ENCODE assay signal across 8 cellular contexts in genomic region chr10:7788640-7789335, GRCh38. TPM values are rescaled to one million over a fixed set of nuclear protein-coding genes. Genes with fewer than 3 reads are reported as not detected.
A peak's percentile ranks its signal among the peaks of the same experiment; 100 is the strongest.
DNase-seq lines count a peak whose midpoint lies in the region; ATAC-seq and TF ChIP-seq lines count a peak whose summit lies in the region.

No MANE protein-coding gene starts in this region.

- H3K4me1 Mint-ChIP-seq in CD8-positive, alpha-beta memory T cell = peaks cover 64 to 70% (median 70%) of the 10 kb centered on the region in 3 donors

- H3K9me3 ChIP-seq in CD8-positive, alpha-beta memory T cell (ENCODE audit: low read length) = no peaks in the 10 kb centered on the region
- H3K9me3 ChIP-seq in adrenal gland (replicated peaks in 1 of 3) (no peaks in the 10 kb centered on the region), thymus (ENCODE audit: control insufficient read depth) (no peaks in the 10 kb centered on the region)

- no peaks in the 10 kb centered on the region for H3K27me3 Mint-ChIP-seq in CD8-positive, alpha-beta memory T cell

- no peaks in the 10 kb centered on the region for H3K27me3 ChIP-seq in CD8-positive, alpha-beta memory T cell (ENCODE audit: insufficient read depth, low read length, poor library complexity, severe bottlenecking)
- no peaks in the 10 kb centered on the region for H3K27me3 ChIP-seq in adrenal gland
- no peaks in the 10 kb centered on the region for H3K27me3 ChIP-seq in thymus (ENCODE audit: control insufficient read depth, insufficient read depth)

- peak in 2 of 5 donors; percentile 16 to 48 for DNase-seq in CD8-positive, alpha-beta memory T cell
- DNase-seq in adrenal gland (peak in 5 of 7 donors; percentile 17 to 74 (median 31)), iris pigment epithelial cell (ENCODE audit: low read depth) (peak; percentile 40), OCI-M1 (lab: John Stamatoyannopoulos, UW) (no peak), NK-92 (lab: John Stamatoyannopoulos, UW; ENCODE audit: unreplicated experiment) (no peak)

- ATAC-seq in GM19328 (IDR thresholded peaks at IDR 0.05; ENCODE audit: unreplicated experiment) = peak; percentile 17
- peak; percentile 10 for ATAC-seq in HG03378 (IDR thresholded peaks at IDR 0.05; ENCODE audit: unreplicated experiment)

- intact Hi-C loops in adrenal gland (cut with DNase I) = no loop called here

- H3K4me3 ChIP-seq in CD8-positive, alpha-beta memory T cell (ENCODE audit: low read length) = peak overlapping the region; percentile 86
- H3K4me3 ChIP-seq in adrenal gland (peak overlapping the region in 3 of 4 donors; percentile 46 to 100 (median 86)), thymus (ENCODE audit: low read length) (peak overlapping the region; percentile 77)

- peaks cover 47% of the 10 kb centered on the region for H3K4me1 ChIP-seq in CD8-positive, alpha-beta memory T cell (ENCODE audit: insufficient read depth, low read length)
- H3K4me1 ChIP-seq in adrenal gland (replicated peaks in 1 of 2) = peaks cover 37 to 65% of the 10 kb centered on the region in 2 donors
- peaks cover 10% of the 10 kb centered on the region for H3K4me1 ChIP-seq in thymus (ENCODE audit: control insufficient read depth, insufficient read depth, low read length)

- peak overlapping the region; percentile 77 for H3K27ac ChIP-seq in CD8-positive, alpha-beta memory T cell (ENCODE audit: low read depth, low read length)
- H3K27ac ChIP-seq in adrenal gland (peak overlapping the region; percentile 76 to 95 (median 90)), thymus (ENCODE audit: low read depth) (peak overlapping the region; percentile 88)

- 1 to 5% (median 3%) methylated on average over 15 to 25 of the region's 25 CpGs for WGBS in adrenal gland, 4 donors
- 7% methylated on average over 25 of the region's 25 CpGs for WGBS in thymus

- no peak overlapping the region for H3K4me3 Mint-ChIP-seq in CD8-positive, alpha-beta memory T cell

- H3K36me3 Mint-ChIP-seq in CD8-positive, alpha-beta memory T cell = peaks cover 0 to 36% (median 8%) of the 10 kb centered on the region in 3 donors

- no peaks in the 10 kb centered on the region for H3K9me3 Mint-ChIP-seq in CD8-positive, alpha-beta memory T cell

- no peak for TF ChIP-seq CTCF in adrenal gland (IDR thresholded peaks at IDR 0.05)

- no peaks in the 10 kb centered on the region for H3K36me3 ChIP-seq in CD8-positive, alpha-beta memory T cell (ENCODE audit: insufficient read depth, low read length)
- no peaks in the 10 kb centered on the region for H3K36me3 ChIP-seq in adrenal gland (replicated peaks in 1 of 2)
- peaks cover 7% of the 10 kb centered on the region for H3K36me3 ChIP-seq in thymus (ENCODE audit: control insufficient read depth, insufficient read depth)

- H3K27ac Mint-ChIP-seq in CD8-positive, alpha-beta memory T cell = peak overlapping the region in 1 of 8 donors; percentile 84

- CTCF ChIA-PET in CD8-positive, alpha-beta memory T cell (lab: Charles Lee) = interaction anchor here (1.9 kb wide), 1 partner anchor 29 kb away, joined by 12 read pairs; the partner anchor contains the start of gene TAF3

- POLR2A ChIA-PET in CD8-positive, alpha-beta memory T cell (lab: Charles Lee) = interaction anchor here (0.6 to 2.2 kb wide), 3 partner anchors 8 to 1899 kb away, joined by 3 to 39 read pairs (median 4); partner anchors contain the start of genes ANKRD16, FBH1 and TAF3

- TF ChIP-seq POLR2A in adrenal gland (IDR thresholded peaks at IDR 0.05) = no peak

RNA-seq across cellular contexts. Expression of gene ATP5F1C, which starts 0.8 kb away (rescaled TPM):
- total RNA-seq in CD8-positive, alpha-beta memory T cell = 100 to 1,000 TPM; 272 to 309 TPM
- polyA plus RNA-seq in CD8-positive, alpha-beta memory T cell = 370 TPM
- total RNA-seq in adrenal gland = 100 to 1,000 TPM; 453 to 870 (median 536) TPM
- polyA plus RNA-seq in adrenal gland (1,000 to 10,000 TPM in 1 of 3 donors, 100 to 1,000 TPM in 2; 549 to 1,397 (median 778) TPM), thymus (257 TPM)

RNA-seq across cellular contexts. Expression of gene KIN, which starts 1.0 kb away (rescaled TPM):
- 10 to 100 TPM; 15.4 to 17.7 TPM for total RNA-seq in CD8-positive, alpha-beta memory T cell
- polyA plus RNA-seq in CD8-positive, alpha-beta memory T cell = 4.8 TPM
- 10 to 100 TPM in 3 of 8 donors, 1 to 10 TPM in 4, under 1 TPM in 1; 0.42 to 13.3 (median 9.5) TPM for total RNA-seq in adrenal gland
- polyA plus RNA-seq in adrenal gland = 10 to 100 TPM; 16.7 to 19.9 (median 19.0) TPM
- polyA plus RNA-seq in thymus = 28.6 TPM

RNA-seq across cellular contexts. Expression of gene TAF3, which starts 29.5 kb away (rescaled TPM):
- total RNA-seq in CD8-positive, alpha-beta memory T cell = 10 to 100 TPM; 22.5 to 22.6 TPM
- polyA plus RNA-seq in CD8-positive, alpha-beta memory T cell = 16.9 TPM
- 10 to 100 TPM in 2 of 8 donors, 1 to 10 TPM in 6; 4.5 to 12.0 (median 9.2) TPM for total RNA-seq in adrenal gland
- polyA plus RNA-seq in adrenal gland = 10 to 100 TPM in 1 of 3 donors, 1 to 10 TPM in 2; 3.5 to 16.6 (median 5.6) TPM
- polyA plus RNA-seq in thymus = 5.7 TPM

Comparison
In these comparisons a context has a peak if more than half of its experiments do, and no peak if none do; other contexts are left out.
1. DNase-seq: peak in adrenal gland (5 of 7) and iris pigment epithelial cell (single experiment); none in OCI-M1 (single experiment) and NK-92 (single experiment).
2. Peak in every context shown above with its lines, with median percentiles within 50 percentile points of each other: H3K27ac ChIP-seq and H3K4me3 ChIP-seq.